Comparison of ENCODE assay signal across 11 cellular contexts in genomic region chr6:146544783-146545182, GRCh38. TPM values are rescaled to one million over a fixed set of nuclear protein-coding genes. Genes with fewer than 3 reads are reported as not detected.
A peak's percentile ranks its signal among the peaks of the same experiment; 100 is the strongest.
DNase-seq lines count a peak whose midpoint lies in the region; ATAC-seq and TF ChIP-seq lines count a peak whose summit lies in the region.
"Had no signal": no experiment of that assay in that cellular context is flagged by ENCODE, and none has a peak within 500 bp of the region (broad histone marks: within the 10 kb centered on the region; RNA-seq: fewer than 3 reads in every experiment).

No MANE protein-coding gene starts in this region.

- ATAC-seq in RWPE2 (ENCODE audit: low read depth) (no peak), HG02870 (IDR thresholded peaks at IDR 0.05; ENCODE audit: unreplicated experiment) (no peak)

- peak overlapping the region; percentile 93 to 100 (median 100) for H3K27ac Mint-ChIP-seq in CD14-positive monocyte

- peaks cover 63% of the 10 kb centered on the region for H3K4me1 Mint-ChIP-seq in CD14-positive monocyte

- H3K36me3 Mint-ChIP-seq in CD14-positive monocyte: peaks cover 15 to 21% of the 10 kb centered on the region in 2 donors
- H3K36me3 Mint-ChIP-seq: IgD-negative memory B cell had no signal

- H3K9me3 Mint-ChIP-seq in CD14-positive monocyte: no peaks in the 10 kb centered on the region

- intact Hi-C loops in CD14-positive monocyte (cut with micrococcal nuclease): loop anchor here (5.0 to 10.0 kb wide), 3 partner anchors 53 to 580 kb away; partner anchors contain the start of genes ADGB (in 2 of the 2) and SHPRH (in 1 of the 2)

- H3K36me3 ChIP-seq in RWPE2 (ENCODE audit: low read depth) (peaks cover 20% of the 10 kb centered on the region), neutrophil (peaks cover 5% of the 10 kb centered on the region), BE2C (no peaks in the 10 kb centered on the region)

- H3K4me3 ChIP-seq in RWPE2 (ENCODE audit: severe bottlenecking): peak overlapping the region; percentile 70
- H3K4me3 ChIP-seq in neutrophil (ENCODE audit: low read depth in 1 of 2, low read length in 1 of 2): peak overlapping the region; percentile 83 to 96
- no peak overlapping the region for H3K4me3 ChIP-seq in BE2C (ENCODE audit: low read depth, low read length)

- DNase-seq in CD14-positive monocyte (ENCODE audit: low spot score): no peak
- DNase-seq in RWPE2 (ENCODE audit: low spot score): no peak
- peak; percentile 36 for DNase-seq in fibroblast of peridontal ligament (ENCODE audit: extremely low read depth)
- DNase-seq in BE2C: no peak
- DNase-seq in NCI-H510A (lab: John Stamatoyannopoulos, UW): no peak
- no peak for DNase-seq in activated CD8-positive, alpha-beta memory T cell treated with anti-CD3 and anti-CD28 coated beads, Interleukin-2, amount 50 U/mL, for 48 hours
- DNase-seq: activated effector memory CD4-positive, alpha-beta T cell treated with anti-CD3 and anti-CD28 coated beads, Interleukin-2, amount 50 U/mL, for 16 hours had no signal

- peak overlapping the region; percentile 100 for H3K4me3 Mint-ChIP-seq in CD14-positive monocyte

- H3K4me1 ChIP-seq in RWPE2 (ENCODE audit: insufficient read depth, poor library complexity, severe bottlenecking) (peaks cover 18% of the 10 kb centered on the region), neutrophil (ENCODE audit: control insufficient read depth in 1 of 2, insufficient read depth in 1 of 2, low read depth in 1 of 2, low read length in 1 of 2) (peaks cover 59 to 62% of the 10 kb centered on the region in 2 experiments), BE2C (no peaks in the 10 kb centered on the region)

- H3K27me3 Mint-ChIP-seq in CD14-positive monocyte (ENCODE audit: low read depth in 3 of 3): no peaks in the 10 kb centered on the region

- TF ChIP-seq CTCF in CD14-positive monocyte (IDR thresholded peaks at IDR 0.05): no peak
- TF ChIP-seq CTCF in RWPE2 (IDR thresholded peaks at IDR 0.05; ENCODE audit: poor library complexity, severe bottlenecking): no peak
- no peak for TF ChIP-seq CTCF in neutrophil (IDR thresholded peaks at IDR 0.05)
- TF ChIP-seq CTCF in BE2C (IDR thresholded peaks at IDR 0.05; ENCODE audit: low read depth, low read length): no peak

- H3K9me3 ChIP-seq in RWPE2 (ENCODE audit: severe bottlenecking) (no peaks in the 10 kb centered on the region), neutrophil (no peaks in the 10 kb centered on the region), BE2C (no peaks in the 10 kb centered on the region)

- no peaks in the 10 kb centered on the region for H3K27me3 ChIP-seq in RWPE2 (ENCODE audit: insufficient read depth, poor library complexity, severe bottlenecking)
- H3K27me3 ChIP-seq in neutrophil: no peaks in the 10 kb centered on the region
- H3K27me3 ChIP-seq in BE2C: no peaks in the 10 kb centered on the region

- peak overlapping the region; percentile 95 for H3K27ac ChIP-seq in RWPE2 (ENCODE audit: poor library complexity, severe bottlenecking)
- H3K27ac ChIP-seq in neutrophil: peak overlapping the region; percentile 91

RNA-seq across cellular contexts. Expression of gene RAB32, which starts 1.1 kb away (rescaled TPM):
- polyA plus RNA-seq in CD14-positive monocyte: 100 to 1,000 TPM; 429 to 588 TPM
- polyA plus RNA-seq in BE2C (2012; ENCODE audit: insufficient read depth, insufficient read length, low read depth): not detected

RNA-seq across cellular contexts. Expression of gene ADGB, which starts 54.0 kb away (rescaled TPM):
- polyA plus RNA-seq in CD14-positive monocyte: not detected
- polyA plus RNA-seq in BE2C (2012; ENCODE audit: insufficient read depth, insufficient read length, low read depth): not detected
- polyA plus RNA-seq: IgD-negative memory B cell, neural cell had no signal
